In the genomic region with DNA sequence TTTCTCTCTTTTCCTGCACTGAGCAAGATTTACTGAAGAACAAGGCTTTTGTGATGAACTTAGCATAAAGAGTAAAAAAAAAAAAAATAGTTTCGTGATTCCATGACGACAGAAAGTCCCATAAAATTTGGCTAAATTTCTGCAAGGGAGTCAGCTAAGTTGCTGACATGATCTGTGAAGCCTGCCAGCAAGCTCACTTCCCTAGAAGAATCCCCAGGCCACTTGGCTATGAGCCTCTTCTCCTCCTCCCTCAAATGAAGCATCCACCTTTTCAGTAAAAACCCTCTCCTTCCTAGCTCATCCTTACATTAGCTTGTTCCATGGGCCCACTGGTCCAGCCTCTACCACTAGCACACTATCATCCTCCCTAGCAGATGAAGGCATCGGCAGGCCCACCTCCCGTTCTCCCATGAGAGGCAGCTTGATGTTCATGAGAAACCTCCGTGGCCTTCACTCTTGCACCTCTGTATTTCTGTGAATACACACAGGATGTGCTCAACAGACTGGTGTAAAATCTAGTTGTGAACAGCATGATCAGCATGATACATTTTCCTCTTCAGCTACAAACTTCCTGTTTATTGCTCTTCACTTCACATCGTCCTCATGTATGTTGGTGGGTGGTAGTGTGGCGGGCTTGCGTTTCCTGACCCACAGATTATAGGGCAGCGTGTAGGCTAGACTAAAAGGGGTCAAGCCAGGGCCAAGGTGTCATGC, we compare ENCODE assay signal across 10 cellular contexts. TPM values are rescaled to one million over a fixed set of nuclear protein-coding genes. Genes with fewer than 3 reads are reported as not detected.
DNase-seq lines count a peak whose midpoint lies in the region; ATAC-seq and TF ChIP-seq lines count a peak whose summit lies in the region.
"Had no signal": no experiment of that assay in that cellular context is flagged by ENCODE, and none has a peak within 500 bp of the region (broad histone marks: within the 10 kb centered on the region; RNA-seq: fewer than 3 reads in every experiment).

No MANE protein-coding gene starts in this region.

- CTCF ChIA-PET in activated naive CD4-positive, alpha-beta T cell treated with anti-CD3 and anti-CD28 coated beads for 36 hours (lab: Charles Lee): interaction anchor here (1.0 to 1.6 kb wide), 5 partner anchors 10 to 32 kb away, joined by 3 to 6 read pairs (median 4); no protein-coding TSS in a partner anchor

- intact Hi-C loops in activated naive CD4-positive, alpha-beta T cell treated with anti-CD3 and anti-CD28 coated beads for 36 hours (cut with micrococcal nuclease): loop anchor here (1.0 to 2.0 kb wide), 4 partner anchors 21 to 273 kb away; partner anchors contain the start of gene GIMAP8
- intact Hi-C loops in left lung (cut with DNase I): no loop called here

- H3K4me1 Mint-ChIP-seq in activated naive CD4-positive, alpha-beta T cell treated with anti-CD3 and anti-CD28 coated beads for 36 hours (ENCODE audit: low read depth): peaks cover 93% of the 10 kb centered on the region
- H3K4me1 Mint-ChIP-seq in osteocyte (ENCODE audit: unreplicated experiment): no peaks in the 10 kb centered on the region

- peak; percentile 45 for ATAC-seq in left lung
- ATAC-seq: GM23338 had no signal

- H3K27me3 ChIP-seq in left lung: no peaks in the 10 kb centered on the region

- H3K27ac Mint-ChIP-seq in activated naive CD4-positive, alpha-beta T cell treated with anti-CD3 and anti-CD28 coated beads for 36 hours: peak overlapping the region; percentile 97
- H3K27ac Mint-ChIP-seq in osteocyte (ENCODE audit: unreplicated experiment): no peak overlapping the region
- H3K27ac Mint-ChIP-seq: GM23338 had no signal

- peak overlapping the region; percentile 48 to 84 for H3K27ac ChIP-seq in left lung
- H3K27ac ChIP-seq in substantia nigra (ENCODE audit: low read depth, low read length, poor library complexity, severe bottlenecking): peak overlapping the region; percentile 15
- H3K27ac ChIP-seq: WERI-Rb-1 had no signal

- no peaks in the 10 kb centered on the region for H3K9me3 ChIP-seq in left lung

- H3K9me3 Mint-ChIP-seq in activated naive CD4-positive, alpha-beta T cell treated with anti-CD3 and anti-CD28 coated beads for 36 hours: no peaks in the 10 kb centered on the region
- no peaks in the 10 kb centered on the region for H3K9me3 Mint-ChIP-seq in osteocyte (ENCODE audit: unreplicated experiment)

- peak overlapping the region; percentile 69 for H3K4me3 Mint-ChIP-seq in activated naive CD4-positive, alpha-beta T cell treated with anti-CD3 and anti-CD28 coated beads for 36 hours
- no peak overlapping the region for H3K4me3 Mint-ChIP-seq in osteocyte (ENCODE audit: unreplicated experiment)
- H3K4me3 Mint-ChIP-seq: GM23338 had no signal

- no peak for TF ChIP-seq CTCF in left lung (IDR thresholded peaks at IDR 0.05)
- TF ChIP-seq CTCF in osteocyte (IDR thresholded peaks at IDR 0.05): no peak

- H3K4me1 ChIP-seq in left lung: peaks cover 13 to 81% of the 10 kb centered on the region in 2 donors

- peaks cover 13% of the 10 kb centered on the region for H3K36me3 Mint-ChIP-seq in activated naive CD4-positive, alpha-beta T cell treated with anti-CD3 and anti-CD28 coated beads for 36 hours (ENCODE audit: low read depth)
- no peaks in the 10 kb centered on the region for H3K36me3 Mint-ChIP-seq in osteocyte (ENCODE audit: unreplicated experiment)

- H3K27me3 Mint-ChIP-seq in activated naive CD4-positive, alpha-beta T cell treated with anti-CD3 and anti-CD28 coated beads for 36 hours (ENCODE audit: low read depth): no peaks in the 10 kb centered on the region
- H3K27me3 Mint-ChIP-seq in osteocyte (ENCODE audit: unreplicated experiment): no peaks in the 10 kb centered on the region

- H3K36me3 ChIP-seq in left lung: peaks cover 0 to 14% of the 10 kb centered on the region in 2 donors
- H3K36me3 ChIP-seq: WERI-Rb-1 had no signal

- no peak overlapping the region for H3K4me3 ChIP-seq in left lung
- H3K4me3 ChIP-seq: GM23338 had no signal

- peak; percentile 31 for DNase-seq in T-helper 9 cell
- DNase-seq in activated naive CD4-positive, alpha-beta T cell treated with anti-CD3 and anti-CD28 coated beads for 36 hours: peak; percentile 67
- DNase-seq in left lung: no peak
- no peak for DNase-seq in substantia nigra (lab: John Stamatoyannopoulos, UW)
- no peak for DNase-seq in AG08396 (ENCODE audit: low spot score)
- no peak for DNase-seq in AG08395 (ENCODE audit: low spot score)
- no peak for DNase-seq in osteocyte (ENCODE audit: extremely low spot score, unreplicated experiment)
- DNase-seq: NCI-H1092, WERI-Rb-1 had no signal

RNA-seq across cellular contexts. Expression of gene GIMAP8, which starts 30.9 kb away (rescaled TPM):
- total RNA-seq in activated naive CD4-positive, alpha-beta T cell treated with anti-CD3 and anti-CD28 coated beads for 36 hours: 1 to 10 TPM; 9.1 to 9.7 TPM
- 10 to 100 TPM; 17.1 to 37.3 TPM for total RNA-seq in left lung
- not detected in 2 replicates for total RNA-seq in osteocyte
- total RNA-seq: GM23338 had no signal

RNA-seq across cellular contexts. Expression of gene GIMAP7, which starts 33.3 kb away (rescaled TPM):
- 10 to 100 TPM; 41.6 TPM for total RNA-seq in activated naive CD4-positive, alpha-beta T cell treated with anti-CD3 and anti-CD28 coated beads for 36 hours
- total RNA-seq in left lung (10 to 100 TPM; 16.7 to 48.4 TPM), osteocyte (not detected in 2 replicates)
- total RNA-seq: GM23338 had no signal

Comparison
In these comparisons a context has a peak if more than half of its experiments do, and no peak if none do; other contexts are left out.
1. DNase-seq: peak in T-helper 9 cell (single experiment) and activated naive CD4-positive, alpha-beta T cell treated with anti-CD3 and anti-CD28 coated beads for 36 hours (single experiment); none in left lung (0 of 2), substantia nigra (0 of 49), AG08396 (single experiment), AG08395 (single experiment) and osteocyte (single experiment).
2. RNA of gene GIMAP8, which starts 30.9 kb away (total RNA-seq): 17.1 to 37.3 TPM in left lung and 9.1 to 9.7 TPM in activated naive CD4-positive, alpha-beta T cell treated with anti-CD3 and anti-CD28 coated beads for 36 hours; not detected in osteocyte; every median in the first group is over 10 times any median in the second.
3. RNA of gene GIMAP7, which starts 33.3 kb away (total RNA-seq): 16.7 to 48.4 TPM in left lung and 41.6 TPM in activated naive CD4-positive, alpha-beta T cell treated with anti-CD3 and anti-CD28 coated beads for 36 hours; not detected in osteocyte; every median in the first group is over 10 times any median in the second.